In genomic region chr6:40049128-40049527, GRCh38 we compare ENCODE assay signal across 20 cellular contexts.
"Had no signal": no experiment of that assay in that cellular context is flagged by ENCODE, and none has a peak within 500 bp of the region (broad histone marks: within the 10 kb centered on the region; RNA-seq: fewer than 3 reads in every experiment).

No MANE protein-coding gene starts in this region.

- H3K36me3 ChIP-seq: colonic mucosa, esophagus squamous epithelium, gastrocnemius medialis, heart right ventricle, left lung, lower lobe of right lung had no signal

- H3K4me1 ChIP-seq: colonic mucosa, gastrocnemius medialis, heart right ventricle, left lung, lower lobe of right lung had no signal

- ATAC-seq: gastrocnemius medialis, heart right ventricle, left lung, left ventricle myocardium superior, lower lobe of right lung, mucosa of descending colon had no signal

- H3K27ac ChIP-seq: colonic mucosa, dorsolateral prefrontal cortex, esophagus squamous epithelium, gastrocnemius medialis, heart right ventricle, left lung, lower lobe of right lung had no signal

- H3K27me3 ChIP-seq: colonic mucosa had no signal

- H3K4me3 ChIP-seq: colonic mucosa, dorsolateral prefrontal cortex, esophagus squamous epithelium, gastrocnemius medialis, heart right ventricle, left lung, lower lobe of right lung, mucosa of descending colon had no signal

- H3K9me3 ChIP-seq: colonic mucosa, esophagus squamous epithelium, gastrocnemius medialis, heart right ventricle, left lung, lower lobe of right lung, mucosa of descending colon had no signal

- DNase-seq: colonic mucosa; dermis blood vessel endothelial cell; dorsolateral prefrontal cortex; effector CD4-positive, alpha-beta T cell; effector memory CD4-positive, alpha-beta T cell; esophagus squamous epithelium; foreskin fibroblast; foreskin melanocyte; gastrocnemius medialis; glutamatergic neuron; head of caudate nucleus; heart right ventricle; hippocampal formation; left cardiac atrium; left lung; left ventricle myocardium superior; lower lobe of right lung; mesenchymal stem cell; mucosa of descending colon; naive B cell had no signal
